Comparison of ENCODE assay signal across 1 cellular context in the genomic region with DNA sequence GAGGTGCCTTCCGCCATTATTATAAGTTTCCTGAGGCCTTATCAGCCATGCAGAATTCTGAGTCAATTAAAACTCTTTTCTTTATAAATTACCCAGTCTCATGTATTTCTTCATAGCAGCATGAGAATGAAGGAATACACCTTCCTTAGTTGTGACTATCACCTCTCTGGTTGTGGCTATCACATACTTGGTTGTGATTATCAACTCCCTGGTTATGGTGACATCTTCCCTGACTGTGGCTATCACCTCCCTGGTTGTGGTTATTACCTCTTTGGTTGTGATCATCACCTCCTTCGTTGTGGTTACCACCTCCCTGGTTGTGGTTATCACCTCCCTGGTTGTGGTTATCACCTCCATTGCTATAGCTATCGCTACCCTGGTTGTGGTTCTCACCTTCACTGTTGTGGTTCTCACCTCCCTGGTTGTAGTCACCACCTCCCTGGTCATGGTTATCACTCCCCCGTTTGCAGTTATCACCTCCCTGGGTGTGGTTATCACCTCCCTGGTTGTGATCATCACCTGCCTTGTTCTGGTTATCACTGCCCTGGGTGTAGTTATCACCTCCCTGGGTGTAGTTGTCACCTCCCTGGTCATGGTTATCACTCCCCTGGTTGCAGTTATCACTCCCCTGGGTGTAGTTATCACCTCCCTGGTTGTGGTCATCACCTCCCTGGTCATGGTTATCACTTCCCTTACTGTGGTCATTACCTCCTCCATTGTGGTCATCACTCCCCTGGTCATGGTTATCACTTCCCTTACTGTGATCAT.
TF ChIP-seq lines count a peak whose summit lies in the region.

No MANE protein-coding gene starts in this region.

TF ChIP-seq in GM12878, 131 proteins besides CTCF, POLR2A, EP300 and RAD21 (continued from another document):
- TF ChIP-seq, protein P1, sequence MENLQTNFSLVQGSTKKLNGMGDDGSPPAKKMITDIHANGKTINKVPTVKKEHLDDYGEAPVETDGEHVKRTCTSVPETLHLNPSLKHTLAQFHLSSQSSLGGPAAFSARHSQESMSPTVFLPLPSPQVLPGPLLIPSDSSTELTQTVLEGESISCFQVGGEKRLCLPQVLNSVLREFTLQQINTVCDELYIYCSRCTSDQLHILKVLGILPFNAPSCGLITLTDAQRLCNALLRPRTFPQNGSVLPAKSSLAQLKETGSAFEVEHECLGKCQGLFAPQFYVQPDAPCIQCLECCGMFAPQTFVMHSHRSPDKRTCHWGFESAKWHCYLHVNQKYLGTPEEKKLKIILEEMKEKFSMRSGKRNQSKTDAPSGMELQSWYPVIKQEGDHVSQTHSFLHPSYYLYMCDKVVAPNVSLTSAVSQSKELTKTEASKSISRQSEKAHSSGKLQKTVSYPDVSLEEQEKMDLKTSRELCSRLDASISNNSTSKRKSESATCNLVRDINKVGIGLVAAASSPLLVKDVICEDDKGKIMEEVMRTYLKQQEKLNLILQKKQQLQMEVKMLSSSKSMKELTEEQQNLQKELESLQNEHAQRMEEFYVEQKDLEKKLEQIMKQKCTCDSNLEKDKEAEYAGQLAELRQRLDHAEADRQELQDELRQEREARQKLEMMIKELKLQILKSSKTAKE (IDR thresholded peaks at IDR 0.05; ENCODE audit: low read depth, poor library complexity, severe bottlenecking), result peak; percentile 20
- TF ChIP-seq, protein P2, sequence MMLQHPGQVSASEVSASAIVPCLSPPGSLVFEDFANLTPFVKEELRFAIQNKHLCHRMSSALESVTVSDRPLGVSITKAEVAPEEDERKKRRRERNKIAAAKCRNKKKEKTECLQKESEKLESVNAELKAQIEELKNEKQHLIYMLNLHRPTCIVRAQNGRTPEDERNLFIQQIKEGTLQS (IDR thresholded peaks at IDR 0.05; ENCODE audit: borderline replicate concordance, extremely low read depth, low read depth, low read length), result no peak
- TF ChIP-seq MTA2 (IDR thresholded peaks at IDR 0.05; ENCODE audit: low read depth) (peak; percentile 77; the same call in 1 of the 2 replicates), MEF2B (IDR thresholded peaks at IDR 0.05; ENCODE audit: partially characterized antibody, poor library complexity, severe bottlenecking) (peak; percentile 90)
- TF ChIP-seq, protein P3, sequence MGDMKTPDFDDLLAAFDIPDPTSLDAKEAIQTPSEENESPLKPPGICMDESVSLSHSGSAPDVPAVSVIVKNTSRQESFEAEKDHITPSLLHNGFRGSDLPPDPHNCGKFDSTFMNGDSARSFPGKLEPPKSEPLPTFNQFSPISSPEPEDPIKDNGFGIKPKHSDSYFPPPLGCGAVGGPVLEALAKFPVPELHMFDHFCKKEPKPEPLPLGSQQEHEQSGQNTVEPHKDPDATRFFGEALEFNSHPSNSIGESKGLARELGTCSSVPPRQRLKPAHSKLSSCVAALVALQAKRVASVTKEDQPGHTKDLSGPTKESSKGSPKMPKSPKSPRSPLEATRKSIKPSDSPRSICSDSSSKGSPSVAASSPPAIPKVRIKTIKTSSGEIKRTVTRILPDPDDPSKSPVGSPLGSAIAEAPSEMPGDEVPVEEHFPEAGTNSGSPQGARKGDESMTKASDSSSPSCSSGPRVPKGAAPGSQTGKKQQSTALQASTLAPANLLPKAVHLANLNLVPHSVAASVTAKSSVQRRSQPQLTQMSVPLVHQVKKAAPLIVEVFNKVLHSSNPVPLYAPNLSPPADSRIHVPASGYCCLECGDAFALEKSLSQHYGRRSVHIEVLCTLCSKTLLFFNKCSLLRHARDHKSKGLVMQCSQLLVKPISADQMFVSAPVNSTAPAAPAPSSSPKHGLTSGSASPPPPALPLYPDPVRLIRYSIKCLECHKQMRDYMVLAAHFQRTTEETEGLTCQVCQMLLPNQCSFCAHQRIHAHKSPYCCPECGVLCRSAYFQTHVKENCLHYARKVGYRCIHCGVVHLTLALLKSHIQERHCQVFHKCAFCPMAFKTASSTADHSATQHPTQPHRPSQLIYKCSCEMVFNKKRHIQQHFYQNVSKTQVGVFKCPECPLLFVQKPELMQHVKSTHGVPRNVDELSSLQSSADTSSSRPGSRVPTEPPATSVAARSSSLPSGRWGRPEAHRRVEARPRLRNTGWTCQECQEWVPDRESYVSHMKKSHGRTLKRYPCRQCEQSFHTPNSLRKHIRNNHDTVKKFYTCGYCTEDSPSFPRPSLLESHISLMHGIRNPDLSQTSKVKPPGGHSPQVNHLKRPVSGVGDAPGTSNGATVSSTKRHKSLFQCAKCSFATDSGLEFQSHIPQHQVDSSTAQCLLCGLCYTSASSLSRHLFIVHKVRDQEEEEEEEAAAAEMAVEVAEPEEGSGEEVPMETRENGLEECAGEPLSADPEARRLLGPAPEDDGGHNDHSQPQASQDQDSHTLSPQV (IDR thresholded peaks at IDR 0.05), result no peak
